ENCODE assay signal across 25 cellular contexts in genomic region chr15:75363786-75364185, GRCh38.
"Had no signal": no experiment of that assay in that cellular context is flagged by ENCODE, and none has a peak within 500 bp of the region (broad histone marks: within the 10 kb centered on the region; RNA-seq: fewer than 3 reads in every experiment).

No MANE protein-coding gene starts in this region.

- H3K4me1 ChIP-seq: parathyroid adenoma had no signal

- H3K4me2 ChIP-seq: hepatocyte, smooth muscle cell had no signal

- H3K27ac ChIP-seq: hepatocyte, left ventricle myocardium inferior, parathyroid adenoma, psoas muscle, right lobe of liver, stomach, testis, thyroid gland, transverse colon, upper lobe of right lung had no signal

- H2AFZ ChIP-seq: hepatocyte, parathyroid adenoma had no signal

- H3K9me3 ChIP-seq: left ventricle myocardium inferior, mucosa of descending colon, psoas muscle, right lobe of liver, stomach, testis, thyroid gland, transverse colon, upper lobe of right lung had no signal

- H3K79me2 ChIP-seq: parathyroid adenoma had no signal

- H3K9ac ChIP-seq: parathyroid adenoma had no signal

- H3K27me3 ChIP-seq: hepatocyte, right lobe of liver, stomach, testis, thyroid gland, transverse colon, upper lobe of right lung had no signal

- FAIRE-seq: urothelium cell line had no signal

- DNase-seq: islet precursor cell; left ventricle myocardium inferior; mesendoderm; midbrain; mucosa of descending colon; naive thymus-derived CD4-positive, alpha-beta T cell; psoas muscle; right lobe of liver; stimulated activated CD4-positive, alpha-beta T cell treated with anti-CD3 and anti-CD28 coated beads, Interleukin-1b, Interleukin-23, amount 100 ng/mL, for 48 hours; stimulated activated CD4-positive, alpha-beta T cell treated with anti-CD3 and anti-CD28 coated beads, Interleukin-2, amount 100 ng/mL, for 48 hours; stimulated activated CD4-positive, alpha-beta T cell treated with anti-CD3 and anti-CD28 coated beads, Interleukin-4, amount 100 ng/mL, for 4 hours; stimulated activated CD8-positive, alpha-beta memory T cell treated with anti-CD3 and anti-CD28 coated beads, Interleukin-4, amount 100 ng/mL, for 48 hours; stimulated activated naive CD8-positive, alpha-beta T cell treated with anti-CD3 and anti-CD28 coated beads, Interleukin-15, Interleukin-2, amounts not matched to agents 100 U/mL and 50 U/mL, for 24 hours; stomach; testis; thyroid gland; transverse colon; upper lobe of right lung had no signal

- H3K4me3 ChIP-seq: hepatocyte, left ventricle myocardium inferior, lung, mucosa of descending colon, psoas muscle, right lobe of liver, smooth muscle cell, stomach, testis, thyroid gland, transverse colon, upper lobe of right lung had no signal

- ATAC-seq: mucosa of descending colon; naive thymus-derived CD4-positive, alpha-beta T cell; natural killer cell treated with Interleukin-12 subunit alpha and Interleukin-12 subunit beta and Interleukin-15 and Interleukin-18, amount 100 ng/mL, for 72 hours; psoas muscle; right lobe of liver; stimulated activated memory B cell treated with anti-CD40 and anti-IgM and Interleukin-4, amounts not matched to agents 10 μg/mL and 1 μg/mL and 100 μg/mL, for 72 hours; stimulated activated naive CD8-positive, alpha-beta T cell treated with anti-CD3 and anti-CD28 coated beads, Interleukin-15, Interleukin-2, amounts not matched to agents 100 U/mL and 50 U/mL, for 24 hours; upper lobe of right lung had no signal
